ENCODE assay signal across 8 cellular contexts in genomic region chr10:75211007-75211735, GRCh38. TPM values are rescaled to one million over a fixed set of nuclear protein-coding genes. Genes with fewer than 3 reads are reported as not detected.
DNase-seq lines count a peak whose midpoint lies in the region; ATAC-seq, FAIRE-seq and TF ChIP-seq lines count a peak whose summit lies in the region.

No MANE protein-coding gene starts in this region.

- ATAC-seq in GM21390 (IDR thresholded peaks at IDR 0.05; ENCODE audit: unreplicated experiment) (peak; percentile 16), RWPE2 (ENCODE audit: low read depth) (peak; percentile 18; the same call in 2 of the 3 replicates), HepG2 (peak; percentile 67), HG03565 (IDR thresholded peaks at IDR 0.05; ENCODE audit: unreplicated experiment) (no peak)

- H3K27ac ChIP-seq in RWPE2 (ENCODE audit: poor library complexity, severe bottlenecking) (peak overlapping the region; percentile 86), HepG2 (ENCODE audit: extremely low read length, insufficient read depth, low read length) (peak overlapping the region; percentile 91), stomach (peak overlapping the region; percentile 86 to 99 (median 99))

- peaks cover 15% of the 10 kb centered on the region for H4K20me1 ChIP-seq in HepG2 (ENCODE audit: insufficient read depth, low read length)

- H3K36me3 ChIP-seq in RWPE2 (ENCODE audit: low read depth) (peaks cover 51% of the 10 kb centered on the region), HepG2 (replicated peaks in 1 of 2; ENCODE audit: control insufficient read depth in 1 of 2, insufficient read depth in 2 of 2, low read length in 2 of 2) (peaks cover 0 to 30% of the 10 kb centered on the region in 2 experiments; a peak in 4 of 5 replicates), stomach (peaks cover 31 to 44% (median 38%) of the 10 kb centered on the region in 4 donors)

- peak overlapping the region; percentile 96 for H3K9ac ChIP-seq in HepG2 (ENCODE audit: insufficient read depth, low read depth, low read length)

- intact Hi-C loops in HepG2 (cut with micrococcal nuclease; ENCODE audit: unreplicated experiment) (loop anchor here (1.0 to 2.0 kb wide), 2 partner anchors 14 to 43 kb away; no protein-coding TSS in a partner anchor), stomach (cut with DNase I; ENCODE audit: low total_unique reads) (no loop called here)

- FAIRE-seq in HepG2 (lab: Jason Lieb, UNC), result peak; percentile 60

- TF ChIP-seq POLR2A in HepG2 (IDR thresholded peaks at IDR 0.05; ENCODE audit: insufficient read depth in 1 of 2, low read depth in 2 of 2, low read length in 2 of 2) (peak in 1 of 2 experiments; percentile 63; a peak in 2 of 4 replicates), stomach (IDR thresholded peaks at IDR 0.05) (no peak)

- H3K4me2 ChIP-seq in HepG2 (ENCODE audit: low read depth, low read length), result peak overlapping the region; percentile 80

- H3K4me3 ChIP-seq in RWPE2 (ENCODE audit: severe bottlenecking) (peak overlapping the region; percentile 78), cardiac fibroblast (replicated peaks in 1 of 2; ENCODE audit: low read depth in 2 of 2, low read length in 2 of 2) (peak overlapping the region; percentile 90 to 91), HepG2 (replicated peaks in 1 of 3; ENCODE audit: insufficient read depth in 1 of 3, low read depth in 2 of 3, low read length in 3 of 3) (peak overlapping the region; percentile 80 to 91 (median 90)), stomach (peak overlapping the region; percentile 69 to 97 (median 88))

- H3K9me3 ChIP-seq in RWPE2 (ENCODE audit: severe bottlenecking) (no peaks in the 10 kb centered on the region), HepG2 (ENCODE audit: low read length) (no peaks in the 10 kb centered on the region), stomach (no peaks in the 10 kb centered on the region)

- under 1% methylated on average over 29 of the region's 38 CpGs for WGBS in HepG2 (ENCODE audit: low lambda C conversion rate)
- WGBS in stomach, 5 donors, result 0 to 1% (median 0%) methylated on average over 28 to 38 of the region's 38 CpGs

- BruUV-seq in HepG2 (replicated peaks; lab: Mats Ljungman, UMichigan), result no TSS peak

- no peak for TF ChIP-seq CTCF in RWPE2 (IDR thresholded peaks at IDR 0.05; ENCODE audit: poor library complexity, severe bottlenecking)
- TF ChIP-seq CTCF in cardiac fibroblast (IDR thresholded peaks at IDR 0.05; ENCODE audit: low read depth, low read length), result no peak
- TF ChIP-seq CTCF in HepG2 (CRISPR knock-in tag; IDR thresholded peaks at IDR 0.05), result no peak
- no peak for TF ChIP-seq CTCF in stomach (IDR thresholded peaks at IDR 0.05)

- H3K4me1 ChIP-seq in RWPE2 (ENCODE audit: insufficient read depth, poor library complexity, severe bottlenecking), result peaks cover 50% of the 10 kb centered on the region
- peaks cover 76% of the 10 kb centered on the region for H3K4me1 ChIP-seq in HepG2 (ENCODE audit: insufficient read depth, low read length)
- peaks cover 33 to 72% (median 47%) of the 10 kb centered on the region in 4 donors for H3K4me1 ChIP-seq in stomach

- in situ Hi-C loops in HepG2 (cut with HindIII; ENCODE audit: extremely low pct_ligation_motif_present, low pct_unique_long_range_greater_than_20kb), result no loop called here

- no peaks in the 10 kb centered on the region for H3K27me3 ChIP-seq in RWPE2 (ENCODE audit: insufficient read depth, poor library complexity, severe bottlenecking)
- H3K27me3 ChIP-seq in HepG2 (ENCODE audit: control insufficient read depth in 1 of 2, insufficient read depth in 2 of 2, low read length in 2 of 2), result no peaks in the 10 kb centered on the region; a peak in 1 of 5 replicates
- H3K27me3 ChIP-seq in stomach, result no peaks in the 10 kb centered on the region

- TF ChIP-seq EP300 in HepG2 (IDR thresholded peaks at IDR 0.05; ENCODE audit: low read depth in 2 of 2, low read length in 2 of 2), result no peak
- no peak for TF ChIP-seq EP300 in HepG2 (CRISPR knock-in tag; IDR thresholded peaks at IDR 0.05; ENCODE audit: borderline replicate concordance)
- TF ChIP-seq EP300 in stomach (IDR thresholded peaks at IDR 0.05), result no peak

- peaks cover 45% of the 10 kb centered on the region for H3K79me2 ChIP-seq in HepG2 (ENCODE audit: insufficient read depth, low read length)

- POLR2A ChIA-PET in HepG2 (lab: Yijun Ruan, JAX), result interaction anchor here (0.6 to 4.8 kb wide), 13 partner anchors 9 to 1033 kb away, joined by 3 to 55 read pairs (median 8); partner anchors contain the start of gene SAMD8

- H2AFZ ChIP-seq in HepG2 (ENCODE audit: low read length), result no peak overlapping the region

- TF ChIP-seq RAD21 in HepG2 (CRISPR knock-in tag; IDR thresholded peaks at IDR 0.05), result no peak

- DNase-seq in Ammon's horn (ENCODE audit: low spot score) (peak; percentile 25), RWPE2 (ENCODE audit: low spot score) (no peak), cardiac fibroblast (ENCODE audit: low read depth in 2 of 2) (peak; percentile 55 to 78), HepG2 (ENCODE audit: low spot score) (peak; percentile 48), stomach (peak; percentile 42), DMS114 treated with DMSO at 0.1 percent for 48 hours (lab: John Stamatoyannopoulos, UW; ENCODE audit: unreplicated experiment) (no peak)

- CTCF ChIA-PET in HepG2 (lab: Yijun Ruan, JAX; ENCODE audit: low intra/inter-chr PET ratio, low total read pairs), result no interaction called here

TF ChIP-seq in HepG2, 621 proteins besides CTCF, POLR2A, EP300 and RAD21 (continues in another document):
- 0 out of 2 replicates have a peak, but pooled peaks have one; percentile 49 for TF ChIP-seq ZNF296 (CRISPR knock-in tag; conservative IDR thresholded peaks at IDR 0.05)
- no peak for TF ChIP-seq ZNF572 (CRISPR knock-in tag; IDR thresholded peaks at IDR 0.05)
- no peak for TF ChIP-seq ZNF713 (CRISPR knock-in tag; IDR thresholded peaks at IDR 0.05)
- TF ChIP-seq HNRNPL (IDR thresholded peaks at IDR 0.05; ENCODE audit: low read depth, low read length), result 0 out of 2 replicates have a peak, but pooled peaks have one; percentile 27
- no peak for TF ChIP-seq RFX5 (IDR thresholded peaks at IDR 0.05; ENCODE audit: low read depth, low read length)
- no peak for TF ChIP-seq JUN (CRISPR knock-in tag; IDR thresholded peaks at IDR 0.05)
- TF ChIP-seq ZBTB7A (CRISPR knock-in tag; IDR thresholded peaks at IDR 0.05), result peak; percentile 76
- 0 out of 2 replicates have a peak, but pooled peaks have one; percentile 39 for TF ChIP-seq ZNF891 (CRISPR knock-in tag; IDR thresholded peaks at IDR 0.05)
- no peak for TF ChIP-seq PTBP1 (IDR thresholded peaks at IDR 0.05; ENCODE audit: low read depth, low read length, poor library complexity, severe bottlenecking)

RNA-seq across cellular contexts. Expression of gene VDAC2, which starts 0.6 kb away (rescaled TPM):
- 222 and 289 TPM in 2 replicates for total RNA-seq in HepG2 (2016; rRNA removed; fragmentation: Illumina TruSeq; extraction: Trizol)
- 104 and 114 TPM in 2 replicates for total RNA-seq in HepG2 (2016; cell fraction: cytosol; rRNA removed; fragmentation: Illumina TruSeq; extraction: Trizol; ENCODE audit: low read depth)
- 211 and 292 TPM in 2 replicates for total RNA-seq in HepG2 (2016; cell fraction: insoluble cytoplasmic fraction; rRNA removed; fragmentation: Illumina TruSeq; extraction: Trizol)
- 204 and 207 TPM in 2 replicates for total RNA-seq in HepG2 (2016; cell fraction: membrane; rRNA removed; fragmentation: Illumina TruSeq; extraction: Trizol)
- total RNA-seq in HepG2 (2016; cell fraction: nucleus; rRNA removed; fragmentation: Illumina TruSeq; extraction: Trizol), result 115 and 129 TPM in 2 replicates
- 51.4 and 67.9 TPM in 2 replicates for polyA plus RNA-seq in HepG2 (2011; rRNA removed)
- polyA plus RNA-seq in HepG2 (2011; cell fraction: cytosol; rRNA removed), result 57.5 and 78.7 TPM in 2 replicates
- 39.7 and 47.6 TPM in 2 replicates for polyA plus RNA-seq in HepG2 (2011; cell fraction: nucleus; rRNA removed)
- 254 and 278 TPM in 2 replicates for polyA plus RNA-seq in HepG2 (2012)
- polyA plus RNA-seq in HepG2 (2016; cell fraction: cytosol; fragmentation: Illumina TruSeq; extraction: Trizol; ENCODE audit: low read depth), result 130 and 148 TPM in 2 replicates
- 312 and 323 TPM in 2 replicates for polyA plus RNA-seq in HepG2 (2016; cell fraction: insoluble cytoplasmic fraction; fragmentation: Illumina TruSeq; extraction: Trizol; ENCODE audit: low read depth)
- 182 and 196 TPM in 2 replicates for polyA plus RNA-seq in HepG2 (2016; cell fraction: membrane; fragmentation: Illumina TruSeq; extraction: Trizol; ENCODE audit: low read depth)
- 145 and 163 TPM in 2 replicates for polyA plus RNA-seq in HepG2 (2016; cell fraction: nucleus; fragmentation: Illumina TruSeq; extraction: Trizol; ENCODE audit: insufficient read depth, low read depth)
- 45.3 and 49.0 TPM in 2 replicates for polyA minus RNA-seq in HepG2 (2011; rRNA and poly(A)+ RNA removed; ENCODE audit: low replicate concordance)
- polyA minus RNA-seq in HepG2 (2011; cell fraction: cytosol; rRNA and poly(A)+ RNA removed), result 83.7 and 98.7 TPM in 2 replicates
- 59.0 and 61.9 TPM in 2 replicates for polyA minus RNA-seq in HepG2 (2011; cell fraction: nucleus; rRNA and poly(A)+ RNA removed)
- total RNA-seq in stomach, result 100 to 1,000 TPM in 3 of 5 donors, 10 to 100 TPM in 2; 44.3 to 149 (median 128) TPM
- polyA plus RNA-seq in stomach, result 100 to 1,000 TPM; 140 to 202 (median 168) TPM

RNA-seq across cellular contexts. Expression of gene COMTD1, which starts 24.6 kb away (rescaled TPM):
- total RNA-seq in HepG2 (2016; rRNA removed; fragmentation: Illumina TruSeq; extraction: Trizol) (9.8 and 18.4 TPM in 2 replicates), stomach (100 to 1,000 TPM in 2 of 5 donors, 10 to 100 TPM in 3; 15.4 to 446 (median 71.4) TPM)
- 12.2 and 16.1 TPM in 2 replicates for total RNA-seq in HepG2 (2016; cell fraction: cytosol; rRNA removed; fragmentation: Illumina TruSeq; extraction: Trizol; ENCODE audit: low read depth)
- total RNA-seq in HepG2 (2016; cell fraction: insoluble cytoplasmic fraction; rRNA removed; fragmentation: Illumina TruSeq; extraction: Trizol), result 10.6 and 19.5 TPM in 2 replicates
- 12.0 and 14.7 TPM in 2 replicates for total RNA-seq in HepG2 (2016; cell fraction: membrane; rRNA removed; fragmentation: Illumina TruSeq; extraction: Trizol)
- 14.6 and 16.0 TPM in 2 replicates for total RNA-seq in HepG2 (2016; cell fraction: nucleus; rRNA removed; fragmentation: Illumina TruSeq; extraction: Trizol)
- polyA plus RNA-seq in HepG2 (2011; rRNA removed) (11.8 and 12.6 TPM in 2 replicates), stomach (100 to 1,000 TPM; 119 to 173 (median 137) TPM)
- 6.8 and 16.3 TPM in 2 replicates for polyA plus RNA-seq in HepG2 (2011; cell fraction: cytosol; rRNA removed)
- 56.9 and 70.5 TPM in 2 replicates for polyA plus RNA-seq in HepG2 (2011; cell fraction: nucleus; rRNA removed)
- 8.1 and 13.6 TPM in 2 replicates for polyA plus RNA-seq in HepG2 (2012)
- 10.0 and 12.3 TPM in 2 replicates for polyA plus RNA-seq in HepG2 (2016; cell fraction: cytosol; fragmentation: Illumina TruSeq; extraction: Trizol; ENCODE audit: low read depth)
- polyA plus RNA-seq in HepG2 (2016; cell fraction: insoluble cytoplasmic fraction; fragmentation: Illumina TruSeq; extraction: Trizol; ENCODE audit: low read depth), result 8.1 and 10.1 TPM in 2 replicates
- 9.1 and 10.0 TPM in 2 replicates for polyA plus RNA-seq in HepG2 (2016; cell fraction: membrane; fragmentation: Illumina TruSeq; extraction: Trizol; ENCODE audit: low read depth)
- polyA plus RNA-seq in HepG2 (2016; cell fraction: nucleus; fragmentation: Illumina TruSeq; extraction: Trizol; ENCODE audit: insufficient read depth, low read depth), result 30.4 and 30.9 TPM in 2 replicates
- polyA minus RNA-seq in HepG2 (2011; rRNA and poly(A)+ RNA removed; ENCODE audit: low replicate concordance), result 5.5 and 7.7 TPM in 2 replicates
- polyA minus RNA-seq in HepG2 (2011; cell fraction: cytosol; rRNA and poly(A)+ RNA removed), result 3.2 and 9.5 TPM in 2 replicates
- polyA minus RNA-seq in HepG2 (2011; cell fraction: nucleus; rRNA and poly(A)+ RNA removed), result 3.4 and 4.1 TPM in 2 replicates

Comparison
In these comparisons a context has a peak if more than half of its experiments do, and no peak if none do; other contexts are left out.
1. DNase-seq: peak in Ammon's horn (single experiment), cardiac fibroblast (2 of 2), HepG2 (single experiment) and stomach (single experiment); none in RWPE2 (single experiment) and DMS114 treated with DMSO at 0.1 percent for 48 hours (single experiment).
2. Peak in every context shown above with its lines, with median percentiles within 50 percentile points of each other: H3K27ac ChIP-seq and H3K4me3 ChIP-seq.